Comparison of ENCODE assay signal across 1 cellular context in the genomic region with DNA sequence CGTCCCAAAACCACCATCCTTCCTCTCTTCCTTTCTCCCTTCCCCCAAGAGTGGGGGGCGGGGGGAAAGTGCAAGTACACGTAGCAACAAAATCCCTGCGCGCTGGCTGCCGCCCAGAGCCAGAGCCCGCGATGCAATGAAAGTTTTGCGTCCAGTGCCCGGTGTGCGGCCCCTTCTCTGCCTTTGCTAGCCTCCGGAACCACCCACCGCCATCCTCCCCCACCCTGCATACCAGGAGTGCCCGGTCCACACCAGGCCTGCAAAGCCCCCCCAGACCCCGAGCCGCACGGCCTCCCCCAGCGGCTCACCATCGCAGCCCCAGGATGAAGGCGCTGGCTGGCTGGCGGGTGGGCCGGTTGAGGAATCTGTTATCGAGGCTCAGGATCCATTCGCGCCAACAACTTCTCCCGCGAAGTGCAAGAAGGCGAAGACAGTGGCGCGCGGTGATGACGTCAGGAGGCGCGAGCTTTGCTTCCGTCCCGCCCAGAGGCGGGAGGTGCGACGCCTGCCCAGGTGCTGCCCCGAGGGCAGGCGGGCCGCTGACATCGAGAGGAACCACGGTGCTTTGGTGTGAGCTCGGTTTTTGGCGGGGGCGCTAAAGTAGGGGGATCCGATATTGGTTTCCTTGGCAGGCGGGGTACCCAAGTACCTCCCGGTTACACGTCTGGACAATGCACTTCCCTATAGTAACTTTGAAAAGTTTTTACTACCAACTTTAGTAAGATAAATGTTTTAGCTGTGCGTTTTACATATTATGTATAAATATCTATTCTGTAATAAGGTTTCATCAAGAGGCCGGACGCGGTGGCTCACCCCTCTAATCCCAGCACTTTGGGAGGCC.
TF ChIP-seq lines count a peak whose summit lies in the region.

A gene with protein sequence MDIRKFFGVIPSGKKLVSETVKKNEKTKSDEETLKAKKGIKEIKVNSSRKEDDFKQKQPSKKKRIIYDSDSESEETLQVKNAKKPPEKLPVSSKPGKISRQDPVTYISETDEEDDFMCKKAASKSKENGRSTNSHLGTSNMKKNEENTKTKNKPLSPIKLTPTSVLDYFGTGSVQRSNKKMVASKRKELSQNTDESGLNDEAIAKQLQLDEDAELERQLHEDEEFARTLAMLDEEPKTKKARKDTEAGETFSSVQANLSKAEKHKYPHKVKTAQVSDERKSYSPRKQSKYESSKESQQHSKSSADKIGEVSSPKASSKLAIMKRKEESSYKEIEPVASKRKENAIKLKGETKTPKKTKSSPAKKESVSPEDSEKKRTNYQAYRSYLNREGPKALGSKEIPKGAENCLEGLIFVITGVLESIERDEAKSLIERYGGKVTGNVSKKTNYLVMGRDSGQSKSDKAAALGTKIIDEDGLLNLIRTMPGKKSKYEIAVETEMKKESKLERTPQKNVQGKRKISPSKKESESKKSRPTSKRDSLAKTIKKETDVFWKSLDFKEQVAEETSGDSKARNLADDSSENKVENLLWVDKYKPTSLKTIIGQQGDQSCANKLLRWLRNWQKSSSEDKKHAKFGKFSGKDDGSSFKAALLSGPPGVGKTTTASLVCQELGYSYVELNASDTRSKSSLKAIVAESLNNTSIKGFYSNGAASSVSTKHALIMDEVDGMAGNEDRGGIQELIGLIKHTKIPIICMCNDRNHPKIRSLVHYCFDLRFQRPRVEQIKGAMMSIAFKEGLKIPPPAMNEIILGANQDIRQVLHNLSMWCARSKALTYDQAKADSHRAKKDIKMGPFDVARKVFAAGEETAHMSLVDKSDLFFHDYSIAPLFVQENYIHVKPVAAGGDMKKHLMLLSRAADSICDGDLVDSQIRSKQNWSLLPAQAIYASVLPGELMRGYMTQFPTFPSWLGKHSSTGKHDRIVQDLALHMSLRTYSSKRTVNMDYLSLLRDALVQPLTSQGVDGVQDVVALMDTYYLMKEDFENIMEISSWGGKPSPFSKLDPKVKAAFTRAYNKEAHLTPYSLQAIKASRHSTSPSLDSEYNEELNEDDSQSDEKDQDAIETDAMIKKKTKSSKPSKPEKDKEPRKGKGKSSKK (minus strand): TSS at position 432 of the 841 bp plus-strand sequence. CDS start 121 bp downstream, at position 311.

TF ChIP-seq in HepG2, 621 proteins besides CTCF, POLR2A, EP300 and RAD21 (continued from another document and continues in another):
- TF ChIP-seq CAMTA2 (CRISPR knock-in tag; IDR thresholded peaks at IDR 0.05; ENCODE audit: borderline replicate concordance): 0 out of 2 replicates have a peak, but pooled peaks have one; percentile 53
- TF ChIP-seq, protein P1, sequence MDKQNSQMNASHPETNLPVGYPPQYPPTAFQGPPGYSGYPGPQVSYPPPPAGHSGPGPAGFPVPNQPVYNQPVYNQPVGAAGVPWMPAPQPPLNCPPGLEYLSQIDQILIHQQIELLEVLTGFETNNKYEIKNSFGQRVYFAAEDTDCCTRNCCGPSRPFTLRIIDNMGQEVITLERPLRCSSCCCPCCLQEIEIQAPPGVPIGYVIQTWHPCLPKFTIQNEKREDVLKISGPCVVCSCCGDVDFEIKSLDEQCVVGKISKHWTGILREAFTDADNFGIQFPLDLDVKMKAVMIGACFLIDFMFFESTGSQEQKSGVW (CRISPR knock-in tag; IDR thresholded peaks at IDR 0.05; ENCODE audit: borderline replicate concordance): peak; percentile 87
- TF ChIP-seq ZBTB38 (CRISPR knock-in tag; IDR thresholded peaks at IDR 0.05): peak; percentile 90
- TF ChIP-seq, protein P2, sequence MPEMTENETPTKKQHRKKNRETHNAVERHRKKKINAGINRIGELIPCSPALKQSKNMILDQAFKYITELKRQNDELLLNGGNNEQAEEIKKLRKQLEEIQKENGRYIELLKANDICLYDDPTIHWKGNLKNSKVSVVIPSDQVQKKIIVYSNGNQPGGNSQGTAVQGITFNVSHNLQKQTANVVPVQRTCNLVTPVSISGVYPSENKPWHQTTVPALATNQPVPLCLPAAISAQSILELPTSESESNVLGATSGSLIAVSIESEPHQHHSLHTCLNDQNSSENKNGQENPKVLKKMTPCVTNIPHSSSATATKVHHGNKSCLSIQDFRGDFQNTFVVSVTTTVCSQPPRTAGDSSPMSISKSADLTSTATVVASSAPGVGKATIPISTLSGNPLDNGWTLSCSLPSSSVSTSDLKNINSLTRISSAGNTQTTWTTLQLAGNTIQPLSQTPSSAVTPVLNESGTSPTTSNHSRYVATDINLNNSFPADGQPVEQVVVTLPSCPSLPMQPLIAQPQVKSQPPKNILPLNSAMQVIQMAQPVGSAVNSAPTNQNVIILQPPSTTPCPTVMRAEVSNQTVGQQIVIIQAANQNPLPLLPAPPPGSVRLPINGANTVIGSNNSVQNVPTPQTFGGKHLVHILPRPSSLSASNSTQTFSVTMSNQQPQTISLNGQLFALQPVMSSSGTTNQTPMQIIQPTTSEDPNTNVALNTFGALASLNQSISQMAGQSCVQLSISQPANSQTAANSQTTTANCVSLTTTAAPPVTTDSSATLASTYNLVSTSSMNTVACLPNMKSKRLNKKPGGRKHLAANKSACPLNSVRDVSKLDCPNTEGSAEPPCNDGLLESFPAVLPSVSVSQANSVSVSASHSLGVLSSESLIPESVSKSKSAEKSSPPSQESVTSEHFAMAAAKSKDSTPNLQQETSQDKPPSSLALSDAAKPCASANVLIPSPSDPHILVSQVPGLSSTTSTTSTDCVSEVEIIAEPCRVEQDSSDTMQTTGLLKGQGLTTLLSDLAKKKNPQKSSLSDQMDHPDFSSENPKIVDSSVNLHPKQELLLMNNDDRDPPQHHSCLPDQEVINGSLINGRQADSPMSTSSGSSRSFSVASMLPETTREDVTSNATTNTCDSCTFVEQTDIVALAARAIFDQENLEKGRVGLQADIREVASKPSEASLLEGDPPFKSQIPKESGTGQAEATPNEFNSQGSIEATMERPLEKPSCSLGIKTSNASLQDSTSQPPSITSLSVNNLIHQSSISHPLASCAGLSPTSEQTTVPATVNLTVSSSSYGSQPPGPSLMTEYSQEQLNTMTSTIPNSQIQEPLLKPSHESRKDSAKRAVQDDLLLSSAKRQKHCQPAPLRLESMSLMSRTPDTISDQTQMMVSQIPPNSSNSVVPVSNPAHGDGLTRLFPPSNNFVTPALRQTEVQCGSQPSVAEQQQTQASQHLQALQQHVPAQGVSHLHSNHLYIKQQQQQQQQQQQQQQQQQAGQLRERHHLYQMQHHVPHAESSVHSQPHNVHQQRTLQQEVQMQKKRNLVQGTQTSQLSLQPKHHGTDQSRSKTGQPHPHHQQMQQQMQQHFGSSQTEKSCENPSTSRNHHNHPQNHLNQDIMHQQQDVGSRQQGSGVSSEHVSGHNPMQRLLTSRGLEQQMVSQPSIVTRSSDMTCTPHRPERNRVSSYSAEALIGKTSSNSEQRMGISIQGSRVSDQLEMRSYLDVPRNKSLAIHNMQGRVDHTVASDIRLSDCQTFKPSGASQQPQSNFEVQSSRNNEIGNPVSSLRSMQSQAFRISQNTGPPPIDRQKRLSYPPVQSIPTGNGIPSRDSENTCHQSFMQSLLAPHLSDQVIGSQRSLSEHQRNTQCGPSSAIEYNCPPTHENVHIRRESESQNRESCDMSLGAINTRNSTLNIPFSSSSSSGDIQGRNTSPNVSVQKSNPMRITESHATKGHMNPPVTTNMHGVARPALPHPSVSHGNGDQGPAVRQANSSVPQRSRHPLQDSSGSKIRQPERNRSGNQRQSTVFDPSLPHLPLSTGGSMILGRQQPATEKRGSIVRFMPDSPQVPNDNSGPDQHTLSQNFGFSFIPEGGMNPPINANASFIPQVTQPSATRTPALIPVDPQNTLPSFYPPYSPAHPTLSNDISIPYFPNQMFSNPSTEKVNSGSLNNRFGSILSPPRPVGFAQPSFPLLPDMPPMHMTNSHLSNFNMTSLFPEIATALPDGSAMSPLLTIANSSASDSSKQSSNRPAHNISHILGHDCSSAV (CRISPR knock-in tag; IDR thresholded peaks at IDR 0.05; ENCODE audit: borderline replicate concordance): peak; percentile 85; the same call in 1 of the 2 replicates
- no peak for TF ChIP-seq HMGA1 (CRISPR knock-in tag; conservative IDR thresholded peaks at IDR 0.05)
- TF ChIP-seq ZNF839 (CRISPR knock-in tag; IDR thresholded peaks at IDR 0.05; ENCODE audit: borderline replicate concordance): peak; percentile 86
- peak; percentile 97 for TF ChIP-seq GATAD1 (CRISPR knock-in tag; IDR thresholded peaks at IDR 0.05)
- TF ChIP-seq ZNF652 (CRISPR knock-in tag; IDR thresholded peaks at IDR 0.05; ENCODE audit: borderline replicate concordance, low read depth): peak; percentile 66
- TF ChIP-seq, protein P3, sequence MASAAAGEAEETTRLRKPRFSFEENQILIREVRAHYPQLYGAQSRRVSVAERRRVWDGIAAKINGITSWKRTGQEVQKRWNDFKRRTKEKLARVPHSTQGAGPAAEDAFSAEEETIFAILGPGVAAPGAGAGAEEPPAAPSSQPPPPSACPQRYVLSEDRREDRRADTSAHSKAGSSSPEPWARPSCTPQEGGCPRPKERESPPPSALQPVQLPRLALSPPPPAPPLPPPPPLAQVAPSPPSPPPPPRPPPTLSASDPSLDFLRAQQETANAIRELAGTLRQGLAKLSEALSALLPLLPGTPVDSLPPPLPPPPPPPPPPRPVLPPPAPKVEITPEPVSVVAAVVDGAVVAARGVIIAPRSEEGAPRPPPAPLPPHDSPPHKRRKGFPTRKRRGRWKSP (CRISPR knock-in tag; IDR thresholded peaks at IDR 0.05): peak; percentile 92
- TF ChIP-seq, protein P4, sequence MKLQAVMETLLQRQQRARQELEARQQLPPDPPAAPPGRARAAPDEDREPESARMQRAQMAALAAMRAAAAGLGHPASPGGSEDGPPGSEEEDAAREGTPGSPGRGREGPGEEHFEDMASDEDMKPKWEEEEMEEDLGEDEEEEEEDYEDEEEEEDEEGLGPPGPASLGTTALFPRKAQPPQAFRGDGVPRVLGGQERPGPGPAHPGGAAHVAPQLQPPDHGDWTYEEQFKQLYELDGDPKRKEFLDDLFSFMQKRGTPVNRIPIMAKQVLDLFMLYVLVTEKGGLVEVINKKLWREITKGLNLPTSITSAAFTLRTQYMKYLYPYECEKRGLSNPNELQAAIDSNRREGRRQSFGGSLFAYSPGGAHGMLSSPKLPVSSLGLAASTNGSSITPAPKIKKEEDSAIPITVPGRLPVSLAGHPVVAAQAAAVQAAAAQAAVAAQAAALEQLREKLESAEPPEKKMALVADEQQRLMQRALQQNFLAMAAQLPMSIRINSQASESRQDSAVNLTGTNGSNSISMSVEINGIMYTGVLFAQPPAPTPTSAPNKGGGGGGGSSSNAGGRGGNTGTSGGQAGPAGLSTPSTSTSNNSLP (IDR thresholded peaks at IDR 0.05; ENCODE audit: low read depth, low read length): no peak
- TF ChIP-seq, protein P5, sequence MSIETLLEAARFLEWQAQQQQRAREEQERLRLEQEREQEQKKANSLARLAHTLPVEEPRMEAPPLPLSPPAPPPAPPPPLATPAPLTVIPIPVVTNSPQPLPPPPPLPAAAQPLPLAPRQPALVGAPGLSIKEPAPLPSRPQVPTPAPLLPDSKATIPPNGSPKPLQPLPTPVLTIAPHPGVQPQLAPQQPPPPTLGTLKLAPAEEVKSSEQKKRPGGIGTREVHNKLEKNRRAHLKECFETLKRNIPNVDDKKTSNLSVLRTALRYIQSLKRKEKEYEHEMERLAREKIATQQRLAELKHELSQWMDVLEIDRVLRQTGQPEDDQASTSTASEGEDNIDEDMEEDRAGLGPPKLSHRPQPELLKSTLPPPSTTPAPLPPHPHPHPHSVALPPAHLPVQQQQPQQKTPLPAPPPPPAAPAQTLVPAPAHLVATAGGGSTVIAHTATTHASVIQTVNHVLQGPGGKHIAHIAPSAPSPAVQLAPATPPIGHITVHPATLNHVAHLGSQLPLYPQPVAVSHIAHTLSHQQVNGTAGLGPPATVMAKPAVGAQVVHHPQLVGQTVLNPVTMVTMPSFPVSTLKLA (IDR thresholded peaks at IDR 0.05): no peak; the same call in 1 of the 2 replicates
- TF ChIP-seq PRMT3 (CRISPR knock-in tag; IDR thresholded peaks at IDR 0.05; ENCODE audit: borderline replicate concordance, low read depth): peak; percentile 97
- peak; percentile 99 for TF ChIP-seq ZNF781 (CRISPR knock-in tag; IDR thresholded peaks at IDR 0.05; ENCODE audit: borderline replicate concordance, not compliant biosample characterization)
- TF ChIP-seq, protein P6, sequence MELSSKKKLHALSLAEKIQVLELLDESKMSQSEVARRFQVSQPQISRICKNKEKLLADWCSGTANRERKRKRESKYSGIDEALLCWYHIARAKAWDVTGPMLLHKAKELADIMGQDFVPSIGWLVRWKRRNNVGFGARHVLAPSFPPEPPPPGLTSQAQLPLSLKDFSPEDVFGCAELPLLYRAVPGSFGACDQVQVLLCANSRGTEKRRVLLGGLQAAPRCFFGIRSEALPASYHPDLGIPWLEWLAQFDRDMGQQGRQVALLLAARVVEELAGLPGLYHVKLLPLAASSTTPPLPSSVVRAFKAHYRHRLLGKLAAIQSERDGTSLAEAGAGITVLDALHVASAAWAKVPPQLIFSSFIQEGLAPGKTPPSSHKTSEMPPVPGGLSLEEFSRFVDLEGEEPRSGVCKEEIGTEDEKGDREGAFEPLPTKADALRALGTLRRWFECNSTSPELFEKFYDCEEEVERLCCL (CRISPR knock-in tag; IDR thresholded peaks at IDR 0.05; ENCODE audit: borderline replicate concordance): peak; percentile 92
- TF ChIP-seq EED (CRISPR knock-in tag; IDR thresholded peaks at IDR 0.05): peak; percentile 85
- TF ChIP-seq, protein P7, sequence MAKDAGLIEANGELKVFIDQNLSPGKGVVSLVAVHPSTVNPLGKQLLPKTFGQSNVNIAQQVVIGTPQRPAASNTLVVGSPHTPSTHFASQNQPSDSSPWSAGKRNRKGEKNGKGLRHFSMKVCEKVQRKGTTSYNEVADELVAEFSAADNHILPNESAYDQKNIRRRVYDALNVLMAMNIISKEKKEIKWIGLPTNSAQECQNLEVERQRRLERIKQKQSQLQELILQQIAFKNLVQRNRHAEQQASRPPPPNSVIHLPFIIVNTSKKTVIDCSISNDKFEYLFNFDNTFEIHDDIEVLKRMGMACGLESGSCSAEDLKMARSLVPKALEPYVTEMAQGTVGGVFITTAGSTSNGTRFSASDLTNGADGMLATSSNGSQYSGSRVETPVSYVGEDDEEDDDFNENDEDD (CRISPR knock-in tag; IDR thresholded peaks at IDR 0.05; ENCODE audit: borderline replicate concordance): peak; percentile 100
- no peak; the same call in 1 of the 2 replicates for TF ChIP-seq ZNF432 (CRISPR knock-in tag; IDR thresholded peaks at IDR 0.05; ENCODE audit: borderline replicate concordance)
- TF ChIP-seq KDM4B (CRISPR knock-in tag; IDR thresholded peaks at IDR 0.05): peak; percentile 83; the same call in 1 of the 2 replicates
- TF ChIP-seq ZNF543 (CRISPR knock-in tag; IDR thresholded peaks at IDR 0.05): peak; percentile 97
- TF ChIP-seq MEF2D (CRISPR knock-in tag; IDR thresholded peaks at IDR 0.05): peak; percentile 95
- TF ChIP-seq PHF20 (CRISPR knock-in tag; IDR thresholded peaks at IDR 0.05): peak; percentile 91
- TF ChIP-seq, protein P8, sequence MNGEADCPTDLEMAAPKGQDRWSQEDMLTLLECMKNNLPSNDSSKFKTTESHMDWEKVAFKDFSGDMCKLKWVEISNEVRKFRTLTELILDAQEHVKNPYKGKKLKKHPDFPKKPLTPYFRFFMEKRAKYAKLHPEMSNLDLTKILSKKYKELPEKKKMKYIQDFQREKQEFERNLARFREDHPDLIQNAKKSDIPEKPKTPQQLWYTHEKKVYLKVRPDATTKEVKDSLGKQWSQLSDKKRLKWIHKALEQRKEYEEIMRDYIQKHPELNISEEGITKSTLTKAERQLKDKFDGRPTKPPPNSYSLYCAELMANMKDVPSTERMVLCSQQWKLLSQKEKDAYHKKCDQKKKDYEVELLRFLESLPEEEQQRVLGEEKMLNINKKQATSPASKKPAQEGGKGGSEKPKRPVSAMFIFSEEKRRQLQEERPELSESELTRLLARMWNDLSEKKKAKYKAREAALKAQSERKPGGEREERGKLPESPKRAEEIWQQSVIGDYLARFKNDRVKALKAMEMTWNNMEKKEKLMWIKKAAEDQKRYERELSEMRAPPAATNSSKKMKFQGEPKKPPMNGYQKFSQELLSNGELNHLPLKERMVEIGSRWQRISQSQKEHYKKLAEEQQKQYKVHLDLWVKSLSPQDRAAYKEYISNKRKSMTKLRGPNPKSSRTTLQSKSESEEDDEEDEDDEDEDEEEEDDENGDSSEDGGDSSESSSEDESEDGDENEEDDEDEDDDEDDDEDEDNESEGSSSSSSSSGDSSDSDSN (CRISPR knock-in tag; IDR thresholded peaks at IDR 0.05): peak; percentile 64; the same call in 1 of the 2 replicates
